ENCODE assay signal across 8 cellular contexts in genomic region chr4:143336828-143337599, GRCh38. TPM values are rescaled to one million over a fixed set of nuclear protein-coding genes. Genes with fewer than 3 reads are reported as not detected.
A peak's percentile ranks its signal among the peaks of the same experiment; 100 is the strongest.
DNase-seq lines count a peak whose midpoint lies in the region; ATAC-seq, FAIRE-seq and TF ChIP-seq lines count a peak whose summit lies in the region.

Gene GAB1, plus strand, starts transcription at chr4:143336876. Its CDS starts 313 bp downstream, at chr4:143337189.

- intact Hi-C loops in Right ventricle myocardium inferior (cut with DNase I), result loop anchor here (2.0 to 5.0 kb wide), 7 partner anchors 40 to 145 kb away; no protein-coding TSS in a partner anchor

- H3K4me3 Mint-ChIP-seq in activated naive CD8-positive, alpha-beta T cell, result peak within 1 kb of the TSS; percentile 88
- peak within 1 kb of the TSS; percentile 99 for H3K4me3 Mint-ChIP-seq in osteocyte (ENCODE audit: unreplicated experiment)

- no peaks in the 10 kb centered on the region for H3K9me3 Mint-ChIP-seq in activated naive CD8-positive, alpha-beta T cell (ENCODE audit: low read depth)
- H3K9me3 Mint-ChIP-seq in osteocyte (ENCODE audit: unreplicated experiment), result no peaks in the 10 kb centered on the region

- TF ChIP-seq CTCF in osteocyte (IDR thresholded peaks at IDR 0.05), result peak; percentile 25
- TF ChIP-seq CTCF in D721Med (IDR thresholded peaks at IDR 0.05; ENCODE audit: insufficient read depth, missing control alignments), result no peak

- H3K36me3 Mint-ChIP-seq in activated naive CD8-positive, alpha-beta T cell, result no peaks in the 10 kb centered on the region
- H3K36me3 Mint-ChIP-seq in osteocyte (ENCODE audit: unreplicated experiment), result peaks cover 3% of the 10 kb centered on the region

- DNase-seq in COLO668 (lab: John Stamatoyannopoulos, UW; ENCODE audit: unreplicated experiment) (peak; percentile 79), NCI-H510A treated with DMSO at 0.1 percent for 48 hours (lab: John Stamatoyannopoulos, UW) (peak; percentile 51), Right ventricle myocardium inferior (ENCODE audit: missing footprints) (peak; percentile 90), osteocyte (ENCODE audit: extremely low spot score, unreplicated experiment) (peak; percentile 89), D721Med (ENCODE audit: insufficient read length, low spot score) (no peak)

- FAIRE-seq in D721Med (lab: Jason Lieb, UNC), result no peak

- ATAC-seq in GM18861 (IDR thresholded peaks at IDR 0.05; ENCODE audit: unreplicated experiment) (peak; percentile 71), HG02981 (IDR thresholded peaks at IDR 0.05; ENCODE audit: unreplicated experiment) (peak; percentile 67), Right ventricle myocardium inferior (peak; percentile 74)

- no peak within 1 kb of the TSS for H3K27ac Mint-ChIP-seq in activated naive CD8-positive, alpha-beta T cell
- peak within 1 kb of the TSS; percentile 96 for H3K27ac Mint-ChIP-seq in osteocyte (ENCODE audit: unreplicated experiment)

- peaks cover 7% of the 10 kb centered on the region for H3K4me1 Mint-ChIP-seq in activated naive CD8-positive, alpha-beta T cell (ENCODE audit: low read depth)
- peaks cover 32% of the 10 kb centered on the region for H3K4me1 Mint-ChIP-seq in osteocyte (ENCODE audit: unreplicated experiment)

- H3K27me3 Mint-ChIP-seq in activated naive CD8-positive, alpha-beta T cell, result peaks cover 24% of the 10 kb centered on the region
- H3K27me3 Mint-ChIP-seq in osteocyte (ENCODE audit: unreplicated experiment), result no peaks in the 10 kb centered on the region

RNA-seq across cellular contexts. Expression of gene GAB1, which starts in this region (rescaled TPM):
- total RNA-seq in Right ventricle myocardium inferior (77.4 TPM), osteocyte (32.6 and 40.0 TPM in 2 replicates)
